In genomic region chr4:88859191-88859812, GRCh38 we compare ENCODE assay signal across 12 cellular contexts.
DNase-seq lines count a peak whose midpoint lies in the region; ATAC-seq, FAIRE-seq and TF ChIP-seq lines count a peak whose summit lies in the region.
"Had no signal": no experiment of that assay in that cellular context is flagged by ENCODE, and none has a peak within 500 bp of the region (broad histone marks: within the 10 kb centered on the region; RNA-seq: fewer than 3 reads in every experiment).

No MANE protein-coding gene starts in this region.

- no peak for TF ChIP-seq CTCF in kidney (IDR thresholded peaks at IDR 0.05; ENCODE audit: borderline replicate concordance, extremely low read depth, insufficient read depth)

- H3K18ac ChIP-seq in neuronal stem cell (ENCODE audit: low read length), result peak overlapping the region; percentile 11

- H2BK12ac ChIP-seq in neuronal stem cell (ENCODE audit: low read length), result no peak overlapping the region

- H3K9ac ChIP-seq in neuronal stem cell (ENCODE audit: low read depth, low read length, poor library complexity), result no peak overlapping the region
- H3K9ac ChIP-seq in kidney (ENCODE audit: low read length in 2 of 2), result no peak overlapping the region

- ATAC-seq in GM19023 (IDR thresholded peaks at IDR 0.05; ENCODE audit: unreplicated experiment) (peak; percentile 29), HG02642 (IDR thresholded peaks at IDR 0.05; ENCODE audit: poor library complexity, unreplicated experiment) (peak; percentile 33)

- no peak overlapping the region for H2AK5ac ChIP-seq in neuronal stem cell (ENCODE audit: low read depth, low read length)

- H3K79me1 ChIP-seq in neuronal stem cell (ENCODE audit: low read depth, low read length), result no peaks in the 10 kb centered on the region

- no peak overlapping the region for H4K91ac ChIP-seq in neuronal stem cell (ENCODE audit: low read depth, low read length, poor library complexity)

- H4K8ac ChIP-seq in neuronal stem cell (ENCODE audit: low read depth, low read length), result no peak overlapping the region

- intact Hi-C loops in kidney (cut with DNase I), result no loop called here

- no peak overlapping the region for H2BK15ac ChIP-seq in neuronal stem cell (ENCODE audit: low read length)

- H3K36me3 ChIP-seq in neuronal stem cell (replicated peaks in 1 of 2; ENCODE audit: control insufficient read depth in 2 of 2, insufficient read depth in 2 of 2, low read length in 2 of 2), result no peaks in the 10 kb centered on the region
- no peaks in the 10 kb centered on the region for H3K36me3 ChIP-seq in kidney (ENCODE audit: control insufficient read depth in 1 of 2, insufficient read depth in 2 of 2, low read length in 2 of 2)
- H3K36me3 ChIP-seq: HAP-1 had no signal

- H3K4me3 ChIP-seq in neuronal stem cell (ENCODE audit: low read length in 2 of 2) (no peak overlapping the region), kidney (ENCODE audit: low read length in 2 of 2) (no peak overlapping the region)
- H3K4me3 ChIP-seq: HAP-1 had no signal

- H3K27me3 ChIP-seq in neuronal stem cell (ENCODE audit: control insufficient read depth in 3 of 3, insufficient read depth in 3 of 3, low read depth in 1 of 3, low read length in 3 of 3), result no peaks in the 10 kb centered on the region

- H3K4me1 ChIP-seq in neuronal stem cell (ENCODE audit: control insufficient read depth in 2 of 2, insufficient read depth in 1 of 2, low read depth in 1 of 2, low read length in 2 of 2) (peaks cover 0 to 2% of the 10 kb centered on the region in 2 donors), kidney (ENCODE audit: control insufficient read depth in 1 of 2, insufficient read depth in 1 of 2, low read depth in 1 of 2, low read length in 2 of 2) (no peaks in the 10 kb centered on the region)

- H2AFZ ChIP-seq in neuronal stem cell (ENCODE audit: low read length), result no peak overlapping the region

- no peak overlapping the region for H3K4me2 ChIP-seq in neuronal stem cell (ENCODE audit: insufficient read depth, low read length, poor library complexity, severe bottlenecking)

- H2BK120ac ChIP-seq in neuronal stem cell (ENCODE audit: low read depth, low read length), result no peak overlapping the region

- no peak overlapping the region for H3K27ac ChIP-seq in neuronal stem cell (replicated peaks; ENCODE audit: low read length)
- H3K27ac ChIP-seq in kidney (ENCODE audit: low read depth in 2 of 2, low read length in 2 of 2), result no peak overlapping the region

- no CpG with 5 or more reads among the region's 3 CpGs for WGBS in neuronal stem cell (ENCODE audit: extremely low coverage in 2 of 2, insufficient read length in 2 of 2, insufficient replicate concordance in 1 of 2), 2 donors

- no peak overlapping the region for H3K4ac ChIP-seq in neuronal stem cell (ENCODE audit: low read length)

- H3K14ac ChIP-seq in neuronal stem cell (ENCODE audit: low read length), result no peak overlapping the region

- H3K23ac ChIP-seq in neuronal stem cell (ENCODE audit: low read depth, low read length, poor library complexity), result no peak overlapping the region

- no peak for FAIRE-seq in kidney (lab: Jason Lieb, UNC)

- no peaks in the 10 kb centered on the region for H3K9me3 ChIP-seq in neuronal stem cell (replicated peaks in 1 of 2; ENCODE audit: control insufficient read depth in 2 of 2, insufficient read depth in 1 of 2, low read depth in 1 of 2, low read length in 2 of 2)
- no peaks in the 10 kb centered on the region for H3K9me3 ChIP-seq in kidney (ENCODE audit: control insufficient read depth in 1 of 2, low read length in 2 of 2)
- H3K9me3 ChIP-seq: HAP-1 had no signal

- H2BK5ac ChIP-seq in neuronal stem cell (ENCODE audit: low read length), result no peak overlapping the region

- DNase-seq in NCI-H526 (lab: John Stamatoyannopoulos, UW), result peak; percentile 43 to 58
- DNase-seq in neuronal stem cell (ENCODE audit: low spot score), result no peak
- no peak for DNase-seq in activated gamma-delta T cell (lab: John Stamatoyannopoulos, UW)
- DNase-seq in occipital lobe (lab: John Stamatoyannopoulos, UW), result no peak
- no peak for DNase-seq in kidney
- no peak for DNase-seq in SK-N-DZ (ENCODE audit: low spot score)
- DNase-seq: activated CD8-positive, alpha-beta memory T cell treated with anti-CD3 and anti-CD28 coated beads, Interleukin-2, amount 50 U/mL, for 4 hours; DND-41; NCI-H1092 treated with DMSO at 0.1 percent for 48 hours had no signal

Comparison
In these comparisons a context has a peak if more than half of its experiments do, and no peak if none do; other contexts are left out.
1. DNase-seq: peak in NCI-H526 (2 of 2); none in neuronal stem cell (single experiment), activated gamma-delta T cell (single experiment), occipital lobe (single experiment), kidney (single experiment) and SK-N-DZ (single experiment).